ENCODE assay signal across 18 cellular contexts in genomic region chr4:124420166-124420695, GRCh38.
DNase-seq lines count a peak whose midpoint lies in the region; ATAC-seq and TF ChIP-seq lines count a peak whose summit lies in the region.
"Had no signal": no experiment of that assay in that cellular context is flagged by ENCODE, and none has a peak within 500 bp of the region (broad histone marks: within the 10 kb centered on the region; RNA-seq: fewer than 3 reads in every experiment).

No MANE protein-coding gene starts in this region.

- H3K27me3 Mint-ChIP-seq in H9 (ENCODE audit: low read depth) (no peaks in the 10 kb centered on the region), progenitor cell of endocrine pancreas (no peaks in the 10 kb centered on the region), type B pancreatic cell (no peaks in the 10 kb centered on the region)
- H3K27me3 Mint-ChIP-seq: B cell; CD4-positive, CD25-positive, alpha-beta regulatory T cell had no signal

- DNase-seq in H9: no peak
- DNase-seq in M059J (ENCODE audit: low read depth): peak; percentile 40
- DNase-seq in epithelial cell of prostate (ENCODE audit: low read depth, low spot score): peak; percentile 58
- no peak for DNase-seq in progenitor cell of endocrine pancreas (ENCODE audit: low spot score, unreplicated experiment)
- no peak for DNase-seq in type B pancreatic cell (ENCODE audit: extremely low spot score, unreplicated experiment)
- no peak for DNase-seq in NCI-H128 (lab: John Stamatoyannopoulos, UW; ENCODE audit: unreplicated experiment)
- DNase-seq: Caco-2; CD4-positive, CD25-positive, alpha-beta regulatory T cell; CD8-positive, alpha-beta T cell; DMS153; DND-41; GOT3; HCEC 1CT had no signal

- no peaks in the 10 kb centered on the region for H3K23me2 ChIP-seq in H9 (ENCODE audit: insufficient read length, low read depth, low read length, poor library complexity, severe bottlenecking)

- H2BK12ac ChIP-seq in H9 (ENCODE audit: insufficient read length, low read depth, low read length): no peak overlapping the region

- no peak overlapping the region for H3K56ac ChIP-seq in H9 (ENCODE audit: insufficient read length, low read depth, low read length)

- H3K79me1 ChIP-seq in H9 (ENCODE audit: insufficient read depth, low read depth, low read length, poor library complexity, severe bottlenecking): no peaks in the 10 kb centered on the region

- no peaks in the 10 kb centered on the region for H3K79me2 ChIP-seq in H9 (ENCODE audit: insufficient read depth, low read length)

- H2BK120ac ChIP-seq in H9 (ENCODE audit: low read depth, low read length, poor library complexity, severe bottlenecking): no peak overlapping the region

- no peak overlapping the region for H3T11ph ChIP-seq in H9 (ENCODE audit: low read length)

- H4K91ac ChIP-seq in H9 (ENCODE audit: insufficient read length, low read depth, low read length): no peak overlapping the region

- no peak overlapping the region for H3K4ac ChIP-seq in H9 (ENCODE audit: low read depth, low read length)

- H3K4me2 ChIP-seq in H9 (ENCODE audit: insufficient read depth, insufficient read length, low read length): no peak overlapping the region
- H3K4me2 ChIP-seq: BLaER1 had no signal

- TF ChIP-seq CTCF in H9 (conservative IDR thresholded peaks at IDR 0.05) (no peak), progenitor cell of endocrine pancreas (IDR thresholded peaks at IDR 0.05; ENCODE audit: unreplicated experiment) (no peak), type B pancreatic cell (conservative IDR thresholded peaks at IDR 0.05) (no peak)

- no CpG with 5 or more reads among the region's 3 CpGs for WGBS in H9 (ENCODE audit: extremely low coverage, insufficient read length, low lambda C conversion rate)

- no peak overlapping the region for H3K18ac ChIP-seq in H9 (ENCODE audit: insufficient read length, low read depth, low read length)

- no peaks in the 10 kb centered on the region for H4K20me1 ChIP-seq in H9 (ENCODE audit: control insufficient read depth, insufficient read depth, insufficient read length)
- H4K20me1 ChIP-seq: BLaER1 had no signal

- H3K27me3 ChIP-seq in H9 (ENCODE audit: insufficient read depth, low read length): no peaks in the 10 kb centered on the region
- H3K27me3 ChIP-seq: BLaER1 had no signal

- no peak overlapping the region for H2AK5ac ChIP-seq in H9 (ENCODE audit: insufficient read length, low read length)

- no peak overlapping the region for H2BK15ac ChIP-seq in H9 (ENCODE audit: low read depth, low read length)

- H3K9me3 Mint-ChIP-seq in H9: no peaks in the 10 kb centered on the region
- H3K9me3 Mint-ChIP-seq in progenitor cell of endocrine pancreas (ENCODE audit: low read depth): no peaks in the 10 kb centered on the region
- H3K9me3 Mint-ChIP-seq in type B pancreatic cell: no peaks in the 10 kb centered on the region
- H3K9me3 Mint-ChIP-seq: CD8-positive, alpha-beta T cell had no signal

- no peak overlapping the region for H3K4me3 Mint-ChIP-seq in H9
- no peak overlapping the region for H3K4me3 Mint-ChIP-seq in progenitor cell of endocrine pancreas (ENCODE audit: low read depth)
- no peak overlapping the region for H3K4me3 Mint-ChIP-seq in type B pancreatic cell
- H3K4me3 Mint-ChIP-seq: B cell; CD4-positive, CD25-positive, alpha-beta regulatory T cell; CD8-positive, alpha-beta T cell had no signal

- H3K23ac ChIP-seq in H9 (ENCODE audit: insufficient read length, low read depth, low read length): no peak overlapping the region

- H4K5ac ChIP-seq in H9 (ENCODE audit: insufficient read length, low read depth, low read length): no peak overlapping the region

- ATAC-seq in GM21576 (IDR thresholded peaks at IDR 0.05; ENCODE audit: unreplicated experiment): no peak
- no peak for ATAC-seq in HG03520 (IDR thresholded peaks at IDR 0.05; ENCODE audit: unreplicated experiment)
- ATAC-seq: CD8-positive, alpha-beta T cell had no signal

- H3K27ac ChIP-seq in H9 (ENCODE audit: insufficient read length, low read depth, low read length) (no peak overlapping the region), epithelial cell of prostate (no peak overlapping the region)
- H3K27ac ChIP-seq: BLaER1, C4-2B had no signal

- H3K9me3 ChIP-seq in H9 (ENCODE audit: control insufficient read depth, low read depth, low read length): no peaks in the 10 kb centered on the region
- H3K9me3 ChIP-seq: BLaER1, Caco-2 had no signal

- H3K9ac ChIP-seq in H9 (ENCODE audit: extremely low read depth, insufficient read length, low read length): no peak overlapping the region
- H3K9ac ChIP-seq: BLaER1 had no signal

- H3K4me1 ChIP-seq in H9 (ENCODE audit: insufficient read depth, low read length): peaks cover 2% of the 10 kb centered on the region; the same call in 1 of the 2 replicates
- H3K4me1 ChIP-seq: Caco-2 had no signal

- H2AFZ ChIP-seq in H9 (ENCODE audit: low read length): no peak overlapping the region

- no peak overlapping the region for H2BK5ac ChIP-seq in H9 (ENCODE audit: insufficient read length, low read length)

- H4K8ac ChIP-seq in H9 (replicated peaks; ENCODE audit: insufficient read length, low read depth, low read length): no peak overlapping the region

- H3K4me1 Mint-ChIP-seq in H9: peaks cover 21 to 23% of the 10 kb centered on the region in 2 experiments
- peaks cover 15% of the 10 kb centered on the region for H3K4me1 Mint-ChIP-seq in progenitor cell of endocrine pancreas (ENCODE audit: low read depth)
- H3K4me1 Mint-ChIP-seq in type B pancreatic cell (ENCODE audit: unreplicated experiment): peaks cover 5% of the 10 kb centered on the region
- H3K4me1 Mint-ChIP-seq: B cell; CD4-positive, CD25-positive, alpha-beta regulatory T cell had no signal

- H2BK20ac ChIP-seq in H9 (ENCODE audit: low read depth, low read length, poor library complexity, severe bottlenecking): no peak overlapping the region

- H3K36me3 Mint-ChIP-seq in H9 (ENCODE audit: insufficient read depth in 1 of 3, low read depth in 3 of 3) (no peaks in the 10 kb centered on the region), progenitor cell of endocrine pancreas (ENCODE audit: insufficient read depth) (no peaks in the 10 kb centered on the region), type B pancreatic cell (no peaks in the 10 kb centered on the region)
- H3K36me3 Mint-ChIP-seq: CD4-positive, CD25-positive, alpha-beta regulatory T cell; CD8-positive, alpha-beta T cell had no signal

- no peak overlapping the region for H3K14ac ChIP-seq in H9 (ENCODE audit: insufficient read depth, low read length)

- peak overlapping the region in 2 of 3 experiments; percentile 9 to 65; a peak in 3 of 7 replicates for H3K27ac Mint-ChIP-seq in H9
- peak overlapping the region; percentile 18 for H3K27ac Mint-ChIP-seq in progenitor cell of endocrine pancreas
- no peak overlapping the region for H3K27ac Mint-ChIP-seq in type B pancreatic cell
- H3K27ac Mint-ChIP-seq: B cell; CD4-positive, CD25-positive, alpha-beta regulatory T cell; CD8-positive, alpha-beta T cell had no signal

Comparison
In these comparisons a context has a peak if more than half of its experiments do, and no peak if none do; other contexts are left out.
1. DNase-seq: peak in M059J (single experiment) and epithelial cell of prostate (single experiment); none in H9 (single experiment), progenitor cell of endocrine pancreas (single experiment), type B pancreatic cell (single experiment) and NCI-H128 (single experiment).